8 cellular contexts compared by ENCODE assay signal in genomic region chr3:179071569-179072397, GRCh38. TPM values are rescaled to one million over a fixed set of nuclear protein-coding genes. Genes with fewer than 3 reads are reported as not detected.
A peak's percentile ranks its signal among the peaks of the same experiment; 100 is the strongest.
DNase-seq lines count a peak whose midpoint lies in the region; ATAC-seq and TF ChIP-seq lines count a peak whose summit lies in the region.

Gene ZMAT3 (minus strand): TSS chr3:179071809. CDS start chr3:179067752, 4,057 bp downstream.

- no peaks in the 10 kb centered on the region for H3K9me3 Mint-ChIP-seq in central memory CD8-positive, alpha-beta T cell

- ATAC-seq in GM18909 (IDR thresholded peaks at IDR 0.05; ENCODE audit: poor library complexity, unreplicated experiment) (peak; percentile 70), HG03159 (IDR thresholded peaks at IDR 0.05; ENCODE audit: unreplicated experiment) (peak; percentile 67)
- ATAC-seq in central memory CD8-positive, alpha-beta T cell (replicated peaks; ENCODE audit: extremely low read depth, poor library complexity, severe bottlenecking), result peak; percentile 74

- DNase-seq in AG08395 (ENCODE audit: low spot score) (peak; percentile 95), NCI-H226 (peak; percentile 62), kidney epithelial cell (ENCODE audit: low read depth) (peak; percentile 45)
- peak; percentile 66 for DNase-seq in activated CD4-positive, CD25-positive, alpha-beta regulatory T cell treated with anti-CD3 and anti-CD28 coated beads, Interleukin-2, amount 50 U/mL, for 16 hours (ENCODE audit: low read depth, low spot score)
- DNase-seq in central memory CD8-positive, alpha-beta T cell (ENCODE audit: low spot score in 2 of 2), result peak; percentile 61 to 66
- peak; percentile 70 to 73 for DNase-seq in stimulated activated CD4-positive, alpha-beta T cell treated with anti-CD3 and anti-CD28 coated beads, Interleukin-15, amount 100 ng/mL, for 48 hours (ENCODE audit: low read depth in 2 of 2)

- peaks cover 6% of the 10 kb centered on the region for H3K36me3 Mint-ChIP-seq in central memory CD8-positive, alpha-beta T cell (ENCODE audit: insufficient read depth)

- peaks cover 1% of the 10 kb centered on the region for H3K36me3 ChIP-seq in kidney epithelial cell (ENCODE audit: control insufficient read depth, insufficient read depth, low read length)

- no peaks in the 10 kb centered on the region for H3K27me3 Mint-ChIP-seq in central memory CD8-positive, alpha-beta T cell

- peak within 1 kb of the TSS; percentile 88 for H3K4me3 Mint-ChIP-seq in central memory CD8-positive, alpha-beta T cell

- no peaks in the 10 kb centered on the region for H3K27me3 ChIP-seq in kidney epithelial cell (ENCODE audit: control insufficient read depth, insufficient read depth, low read length)

- H3K4me3 ChIP-seq in kidney epithelial cell (ENCODE audit: low read depth, low read length), result peak within 1 kb of the TSS; percentile 77

- H3K4me1 Mint-ChIP-seq in central memory CD8-positive, alpha-beta T cell, result peaks cover 26% of the 10 kb centered on the region

- TF ChIP-seq CTCF in kidney epithelial cell (IDR thresholded peaks at IDR 0.05; ENCODE audit: insufficient read depth, low read length, poor library complexity, severe bottlenecking), result no peak

- H3K27ac Mint-ChIP-seq in central memory CD8-positive, alpha-beta T cell (ENCODE audit: low read depth), result peak within 1 kb of the TSS; percentile 79

RNA-seq across cellular contexts. Expression of gene ZMAT3, which starts in this region (rescaled TPM):
- 49.3 and 51.7 TPM in 2 replicates for total RNA-seq in kidney epithelial cell

Comparison
In these comparisons a context has a peak if more than half of its experiments do, and no peak if none do; other contexts are left out.
1. Peak in every context shown above with its lines: DNase-seq, ATAC-seq and H3K4me3 ChIP-seq.
2. DNase-seq: peak in every context shown above with its lines; median percentile 95 in AG08395; 72 in stimulated activated CD4-positive, alpha-beta T cell treated with anti-CD3 and anti-CD28 coated beads, Interleukin-15, amount 100 ng/mL, for 48 hours; 66 in activated CD4-positive, CD25-positive, alpha-beta regulatory T cell treated with anti-CD3 and anti-CD28 coated beads, Interleukin-2, amount 50 U/mL, for 16 hours; 64 in central memory CD8-positive, alpha-beta T cell; 62 in NCI-H226; 45 in kidney epithelial cell.